ENCODE assay signal across 1 cellular context in the genomic region with DNA sequence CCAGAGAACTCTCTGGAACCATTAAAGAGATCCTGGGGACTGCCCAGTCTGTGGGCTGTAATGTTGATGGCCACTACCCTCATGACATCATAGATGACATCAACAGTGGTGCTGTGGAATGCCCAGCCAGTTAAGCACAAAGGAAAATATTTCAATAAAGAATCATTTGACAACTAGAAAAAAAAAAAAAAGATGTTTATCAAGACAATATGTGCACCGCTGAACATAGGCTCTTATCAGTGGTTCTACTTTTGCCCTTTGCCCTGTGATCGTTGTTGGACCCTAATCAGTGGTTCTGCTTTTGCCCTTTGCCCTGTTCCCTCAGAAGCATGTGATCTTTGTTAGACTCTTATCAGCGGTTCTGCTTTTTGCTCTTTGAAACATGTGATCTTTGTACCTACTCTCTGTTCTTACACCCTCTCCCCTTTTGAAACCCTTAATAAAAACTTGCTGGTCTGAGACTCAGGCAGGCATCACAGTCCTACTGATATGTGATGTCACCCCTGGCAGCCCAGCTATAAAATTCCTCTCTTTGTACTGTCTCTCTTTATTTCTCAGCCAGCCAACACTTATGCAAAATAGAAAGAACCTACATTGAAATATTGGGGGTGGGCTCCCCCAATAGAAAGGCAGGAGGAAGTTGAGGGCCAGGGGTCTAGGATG.
TF ChIP-seq lines count a peak whose summit lies in the region.

No MANE protein-coding gene starts in this region.

TF ChIP-seq in liver, 16 proteins besides CTCF, POLR2A, EP300 and RAD21 (continued from another document):
- TF ChIP-seq, protein P1, sequence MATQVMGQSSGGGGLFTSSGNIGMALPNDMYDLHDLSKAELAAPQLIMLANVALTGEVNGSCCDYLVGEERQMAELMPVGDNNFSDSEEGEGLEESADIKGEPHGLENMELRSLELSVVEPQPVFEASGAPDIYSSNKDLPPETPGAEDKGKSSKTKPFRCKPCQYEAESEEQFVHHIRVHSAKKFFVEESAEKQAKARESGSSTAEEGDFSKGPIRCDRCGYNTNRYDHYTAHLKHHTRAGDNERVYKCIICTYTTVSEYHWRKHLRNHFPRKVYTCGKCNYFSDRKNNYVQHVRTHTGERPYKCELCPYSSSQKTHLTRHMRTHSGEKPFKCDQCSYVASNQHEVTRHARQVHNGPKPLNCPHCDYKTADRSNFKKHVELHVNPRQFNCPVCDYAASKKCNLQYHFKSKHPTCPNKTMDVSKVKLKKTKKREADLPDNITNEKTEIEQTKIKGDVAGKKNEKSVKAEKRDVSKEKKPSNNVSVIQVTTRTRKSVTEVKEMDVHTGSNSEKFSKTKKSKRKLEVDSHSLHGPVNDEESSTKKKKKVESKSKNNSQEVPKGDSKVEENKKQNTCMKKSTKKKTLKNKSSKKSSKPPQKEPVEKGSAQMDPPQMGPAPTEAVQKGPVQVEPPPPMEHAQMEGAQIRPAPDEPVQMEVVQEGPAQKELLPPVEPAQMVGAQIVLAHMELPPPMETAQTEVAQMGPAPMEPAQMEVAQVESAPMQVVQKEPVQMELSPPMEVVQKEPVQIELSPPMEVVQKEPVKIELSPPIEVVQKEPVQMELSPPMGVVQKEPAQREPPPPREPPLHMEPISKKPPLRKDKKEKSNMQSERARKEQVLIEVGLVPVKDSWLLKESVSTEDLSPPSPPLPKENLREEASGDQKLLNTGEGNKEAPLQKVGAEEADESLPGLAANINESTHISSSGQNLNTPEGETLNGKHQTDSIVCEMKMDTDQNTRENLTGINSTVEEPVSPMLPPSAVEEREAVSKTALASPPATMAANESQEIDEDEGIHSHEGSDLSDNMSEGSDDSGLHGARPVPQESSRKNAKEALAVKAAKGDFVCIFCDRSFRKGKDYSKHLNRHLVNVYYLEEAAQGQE (IDR thresholded peaks at IDR 0.05): peak; percentile 59
- peak; percentile 88 to 91 for TF ChIP-seq JUND (IDR thresholded peaks at IDR 0.05)
- TF ChIP-seq, protein P2, sequence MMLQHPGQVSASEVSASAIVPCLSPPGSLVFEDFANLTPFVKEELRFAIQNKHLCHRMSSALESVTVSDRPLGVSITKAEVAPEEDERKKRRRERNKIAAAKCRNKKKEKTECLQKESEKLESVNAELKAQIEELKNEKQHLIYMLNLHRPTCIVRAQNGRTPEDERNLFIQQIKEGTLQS (IDR thresholded peaks at IDR 0.05): peak; percentile 82
- TF ChIP-seq, protein P3, sequence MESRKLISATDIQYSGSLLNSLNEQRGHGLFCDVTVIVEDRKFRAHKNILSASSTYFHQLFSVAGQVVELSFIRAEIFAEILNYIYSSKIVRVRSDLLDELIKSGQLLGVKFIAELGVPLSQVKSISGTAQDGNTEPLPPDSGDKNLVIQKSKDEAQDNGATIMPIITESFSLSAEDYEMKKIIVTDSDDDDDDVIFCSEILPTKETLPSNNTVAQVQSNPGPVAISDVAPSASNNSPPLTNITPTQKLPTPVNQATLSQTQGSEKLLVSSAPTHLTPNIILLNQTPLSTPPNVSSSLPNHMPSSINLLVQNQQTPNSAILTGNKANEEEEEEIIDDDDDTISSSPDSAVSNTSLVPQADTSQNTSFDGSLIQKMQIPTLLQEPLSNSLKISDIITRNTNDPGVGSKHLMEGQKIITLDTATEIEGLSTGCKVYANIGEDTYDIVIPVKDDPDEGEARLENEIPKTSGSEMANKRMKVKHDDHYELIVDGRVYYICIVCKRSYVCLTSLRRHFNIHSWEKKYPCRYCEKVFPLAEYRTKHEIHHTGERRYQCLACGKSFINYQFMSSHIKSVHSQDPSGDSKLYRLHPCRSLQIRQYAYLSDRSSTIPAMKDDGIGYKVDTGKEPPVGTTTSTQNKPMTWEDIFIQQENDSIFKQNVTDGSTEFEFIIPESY (IDR thresholded peaks at IDR 0.05): peak; percentile 93
- TF ChIP-seq MAX (IDR thresholded peaks at IDR 0.05): peak; percentile 88
- peak in 1 of 2 donors; percentile 32 for TF ChIP-seq GABPA (IDR thresholded peaks at IDR 0.05 in 1 of 2, conservative IDR thresholded peaks at IDR 0.05 in 1 of 2)
- peak; percentile 93 to 96 for TF ChIP-seq RXRA (IDR thresholded peaks at IDR 0.05)
- peak; percentile 66 for TF ChIP-seq FOXA1 (IDR thresholded peaks at IDR 0.05)
- TF ChIP-seq EGR1 (IDR thresholded peaks at IDR 0.05; ENCODE audit: low read depth in 2 of 2): peak in 1 of 2 donors; percentile 78
- TF ChIP-seq FOXA2 (IDR thresholded peaks at IDR 0.05): peak; percentile 60
- TF ChIP-seq YY1 (IDR thresholded peaks at IDR 0.05): peak; percentile 68
- peak; percentile 99 for TF ChIP-seq HNF4A (conservative IDR thresholded peaks at IDR 0.05)
